In the genomic region with DNA sequence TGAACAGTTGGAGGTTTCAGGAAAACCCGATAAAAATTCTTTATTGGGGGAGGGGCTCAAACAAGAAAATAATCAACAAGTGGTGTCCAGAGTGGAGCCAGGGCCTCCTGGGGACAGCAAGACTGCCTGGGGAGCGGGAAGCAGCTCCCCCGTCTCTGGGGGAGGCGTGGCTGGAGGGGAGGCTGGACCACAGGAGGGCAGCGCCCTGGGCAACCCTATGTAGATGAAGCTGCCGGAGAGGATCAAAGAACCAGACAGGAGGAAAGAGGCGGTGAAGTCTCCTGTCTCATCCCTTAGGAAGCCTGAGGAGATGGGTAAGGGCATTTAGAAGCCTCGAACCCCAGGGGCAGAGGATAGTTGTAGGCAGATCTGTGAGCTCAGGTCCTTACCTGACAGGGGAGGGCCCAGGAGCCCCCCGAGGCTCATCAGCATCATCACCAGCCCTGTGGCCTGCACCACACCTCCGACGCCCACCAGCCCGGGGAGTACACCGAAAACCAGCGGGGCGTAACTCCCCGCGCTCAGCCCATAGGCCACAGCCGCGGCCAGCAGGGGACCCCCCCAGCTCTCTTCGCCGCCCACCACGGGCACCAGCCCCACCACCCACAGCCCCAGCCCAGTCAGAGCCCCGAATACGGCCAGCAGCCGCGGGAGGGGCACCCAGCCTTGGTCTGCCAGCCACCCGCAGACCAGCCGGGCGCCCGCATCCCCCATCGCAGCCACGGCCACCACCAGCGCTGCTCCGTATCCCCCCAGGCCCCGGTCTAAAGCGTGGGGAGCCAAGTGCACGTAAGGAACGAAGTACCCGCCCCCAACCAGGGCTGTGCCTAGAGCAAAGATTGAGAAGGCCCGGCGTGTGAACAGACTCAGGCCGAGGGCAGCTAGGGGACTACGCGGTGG, we compare ENCODE assay signal across 1 cellular context.
TF ChIP-seq lines count a peak whose summit lies in the region.

No MANE protein-coding gene starts in this region.

TF ChIP-seq in GM12878, 131 proteins besides CTCF, POLR2A, EP300 and RAD21:
- TF ChIP-seq ZNF622 (IDR thresholded peaks at IDR 0.05): no peak
- peak in 1 of 2 experiments; percentile 67; a peak in 2 of 3 replicates for TF ChIP-seq EGR1 (IDR thresholded peaks at IDR 0.05; ENCODE audit: borderline replicate concordance in 1 of 2, low read depth in 2 of 2, low read length in 2 of 2)
- no peak for TF ChIP-seq EED (IDR thresholded peaks at IDR 0.05; ENCODE audit: low read depth)
- TF ChIP-seq SRF (IDR thresholded peaks at IDR 0.05; ENCODE audit: low read depth in 2 of 2, low read length in 2 of 2): no peak
- no peak for TF ChIP-seq STAT1 (conservative IDR thresholded peaks at IDR 0.05)
- TF ChIP-seq ZBTB33 (IDR thresholded peaks at IDR 0.05): no peak
- TF ChIP-seq PAX5 (IDR thresholded peaks at IDR 0.05; ENCODE audit: borderline replicate concordance, low read depth, low read length): peak; percentile 89
- TF ChIP-seq RUNX3 (IDR thresholded peaks at IDR 0.05; ENCODE audit: low read length): peak; percentile 32
- no peak for TF ChIP-seq SIN3A (IDR thresholded peaks at IDR 0.05; ENCODE audit: low read depth, low read length)
TF ChIP-seq in GM12878: peak in this region for 3.
